ENCODE assay signal across 27 cellular contexts in genomic region chr18:21261352-21261751, GRCh38. TPM values are rescaled to one million over a fixed set of nuclear protein-coding genes. Genes with fewer than 3 reads are reported as not detected.
"Had no signal": no experiment of that assay in that cellular context is flagged by ENCODE, and none has a peak within 500 bp of the region (broad histone marks: within the 10 kb centered on the region; RNA-seq: fewer than 3 reads in every experiment).

No MANE protein-coding gene starts in this region.

- H3K36me3 Mint-ChIP-seq: activated CD4-positive, alpha-beta memory T cell treated with anti-CD3 and anti-CD28 coated beads for 36 hours; immature natural killer cell; naive thymus-derived CD4-positive, alpha-beta T cell had no signal

- H3K4me3 Mint-ChIP-seq: activated CD4-positive, alpha-beta memory T cell treated with anti-CD3 and anti-CD28 coated beads for 36 hours; activated CD4-positive, alpha-beta T cell treated with anti-CD3 and anti-CD28 coated beads, Interleukin-2, amount 10 ng/mL, durations not matched to agents 24 days and 14 days; activated T-cell treated with anti-CD3 and anti-CD28 coated beads, Interleukin-2, amount 50 U/mL, for 24 hours; central memory CD8-positive, alpha-beta T cell; dendritic cell treated with granulocyte-macrophage colony-stimulating factor and Interleukin-4, amounts not matched to agents 40 ng/mL and 50 ng/mL, for 4 days; immature natural killer cell; naive thymus-derived CD4-positive, alpha-beta T cell; T-helper 1 cell treated with Interleukin-12 subunit alpha and Interleukin-12 subunit beta and Interleukin-4 antibody, amounts not matched to agents 30 μg/mL and 1 μg/mL, for 36 hours had no signal

- H3K27ac Mint-ChIP-seq: activated CD4-positive, alpha-beta memory T cell treated with anti-CD3 and anti-CD28 coated beads for 36 hours; activated CD4-positive, alpha-beta T cell treated with anti-CD3 and anti-CD28 coated beads, Interleukin-2, amount 10 ng/mL, durations not matched to agents 24 days and 14 days; activated T-cell treated with anti-CD3 and anti-CD28 coated beads, Interleukin-2, amount 50 U/mL, for 24 hours; dendritic cell treated with granulocyte-macrophage colony-stimulating factor and Interleukin-4, amounts not matched to agents 40 ng/mL and 50 ng/mL, for 4 days; immature natural killer cell; naive thymus-derived CD4-positive, alpha-beta T cell; T-helper 1 cell treated with Interleukin-12 subunit alpha and Interleukin-12 subunit beta and Interleukin-4 antibody, amounts not matched to agents 30 μg/mL and 1 μg/mL, for 36 hours had no signal

- H3K9me3 Mint-ChIP-seq: activated CD4-positive, alpha-beta memory T cell treated with anti-CD3 and anti-CD28 coated beads for 36 hours; activated CD4-positive, alpha-beta T cell treated with anti-CD3 and anti-CD28 coated beads, Interleukin-2, amount 10 ng/mL, durations not matched to agents 24 days and 14 days; activated T-cell treated with anti-CD3 and anti-CD28 coated beads, Interleukin-2, amount 50 U/mL, for 24 hours; central memory CD8-positive, alpha-beta T cell; dendritic cell treated with granulocyte-macrophage colony-stimulating factor and Interleukin-4, amounts not matched to agents 40 ng/mL and 50 ng/mL, for 4 days; naive thymus-derived CD4-positive, alpha-beta T cell; T-helper 1 cell treated with Interleukin-12 subunit alpha and Interleukin-12 subunit beta and Interleukin-4 antibody, amounts not matched to agents 30 μg/mL and 1 μg/mL, for 36 hours had no signal

- H3K27ac ChIP-seq: spleen, suprapubic skin, tibial artery, VCaP had no signal

- H3K4me3 ChIP-seq: spleen, suprapubic skin, tibial artery had no signal

- DNase-seq: activated CD4-positive, alpha-beta memory T cell treated with anti-CD3 and anti-CD28 coated beads for 36 hours; activated CD4-positive, alpha-beta T cell treated with anti-CD3 and anti-CD28 coated beads, Interleukin-2, amount 10 ng/mL, durations not matched to agents 24 days and 14 days; activated CD8-positive, alpha-beta memory T cell treated with anti-CD3 and anti-CD28 coated beads, Interleukin-2, amount 50 U/mL, for 4 hours; activated gamma-delta T cell treated with Interleukin-2 at 50 U/mL for 16 hours; activated naive CD4-positive, alpha-beta T cell treated with anti-CD3 and anti-CD28 coated beads, Interleukin-2, amount 50 U/mL, for 16 hours; activated T-cell treated with anti-CD3 and anti-CD28 coated beads, Interleukin-2, amount 50 U/mL, for 24 hours; amygdala; effector CD4-positive, alpha-beta T cell; hippocampal formation; immature natural killer cell; kidney; left colon; mammary epithelial cell; midbrain; naive thymus-derived CD4-positive, alpha-beta T cell; posterior cingulate gyrus; right cardiac atrium; spleen; stimulated activated naive CD4-positive, alpha-beta T cell; T-helper 9 cell; tibial artery had no signal

- H3K36me3 ChIP-seq: spleen, suprapubic skin, tibial artery had no signal

- H3K9me3 ChIP-seq: spleen, suprapubic skin, tibial artery had no signal

- H3K27me3 ChIP-seq: suprapubic skin, tibial artery had no signal

- H3K4me1 ChIP-seq: spleen, suprapubic skin had no signal

- H3K4me1 Mint-ChIP-seq: activated CD4-positive, alpha-beta T cell treated with anti-CD3 and anti-CD28 coated beads, Interleukin-2, amount 10 ng/mL, durations not matched to agents 24 days and 14 days; central memory CD8-positive, alpha-beta T cell; immature natural killer cell; naive thymus-derived CD4-positive, alpha-beta T cell had no signal

RNA-seq across cellular contexts. Expression of gene GREB1L, which starts 19.3 kb away (rescaled TPM):
- total RNA-seq: activated CD4-positive, alpha-beta memory T cell treated with anti-CD3 and anti-CD28 coated beads for 36 hours; activated CD4-positive, alpha-beta T cell treated with anti-CD3 and anti-CD28 coated beads, Interleukin-2, amount 10 ng/mL, durations not matched to agents 24 days and 14 days; activated CD8-positive, alpha-beta memory T cell treated with anti-CD3 and anti-CD28 coated beads for 36 hours; naive thymus-derived CD4-positive, alpha-beta T cell had no signal
